15 cellular contexts compared by ENCODE assay signal in the genomic region with DNA sequence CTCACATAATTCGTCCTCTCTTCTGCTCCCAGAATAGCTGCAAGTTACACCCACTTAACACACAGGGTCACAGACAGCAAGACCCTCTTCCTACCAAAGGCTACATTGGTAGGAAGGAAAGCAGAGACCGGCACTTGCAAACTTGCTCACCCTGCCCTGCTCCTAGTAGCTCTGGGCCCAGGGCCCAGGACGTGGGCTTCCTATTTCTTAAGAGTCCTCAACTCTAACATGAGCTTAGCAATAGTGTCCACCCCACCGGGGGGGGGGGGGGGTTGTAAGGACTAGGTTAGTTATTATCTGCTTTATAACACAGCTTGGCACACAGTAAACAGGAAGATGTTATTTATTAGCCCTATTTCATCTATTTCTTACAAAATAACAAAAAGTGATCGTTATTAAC.
DNase-seq lines count a peak whose midpoint lies in the region; ATAC-seq and TF ChIP-seq lines count a peak whose summit lies in the region.
"Had no signal": no experiment of that assay in that cellular context is flagged by ENCODE, and none has a peak within 500 bp of the region (broad histone marks: within the 10 kb centered on the region; RNA-seq: fewer than 3 reads in every experiment).

No MANE protein-coding gene starts in this region.

- H3K9me3 ChIP-seq in T-helper 17 cell (ENCODE audit: control insufficient read depth, low read length, poor library complexity, severe bottlenecking) (no peaks in the 10 kb centered on the region), psoas muscle (no peaks in the 10 kb centered on the region)
- H3K9me3 ChIP-seq: MG63 had no signal

- H3K4me1 Mint-ChIP-seq in T-helper 17 cell (peaks cover 3% of the 10 kb centered on the region), glutamatergic neuron (ENCODE audit: low read depth, unreplicated experiment) (peaks cover 62% of the 10 kb centered on the region)

- peak; percentile 7 to 8 for DNase-seq in AML-193 (lab: John Stamatoyannopoulos, UW)
- DNase-seq in T-helper 17 cell = no peak
- no peak for DNase-seq in glutamatergic neuron
- no peak for DNase-seq in psoas muscle
- DNase-seq in HEK293T (ENCODE audit: extremely low spot score) = no peak
- DNase-seq in NCI-H510A treated with DMSO at 0.1 percent for 48 hours (lab: John Stamatoyannopoulos, UW) = no peak
- DNase-seq: CD8-positive, alpha-beta T cell; MG63; NCI-H1105; NCI-H187; NCI-H446; NCI-H748 treated with DMSO at 0.1 percent for 48 hours had no signal

- peaks cover 9% of the 10 kb centered on the region for H3K9me3 Mint-ChIP-seq in glutamatergic neuron (ENCODE audit: unreplicated experiment)
- H3K9me3 Mint-ChIP-seq: CD8-positive, alpha-beta T cell had no signal

- H3K4me3 Mint-ChIP-seq in T-helper 17 cell (no peak overlapping the region), glutamatergic neuron (ENCODE audit: unreplicated experiment) (peak overlapping the region; percentile 26)
- H3K4me3 Mint-ChIP-seq: CD8-positive, alpha-beta T cell had no signal

- H3K27ac Mint-ChIP-seq in T-helper 17 cell (peak overlapping the region; percentile 32), glutamatergic neuron (ENCODE audit: unreplicated experiment) (no peak overlapping the region)
- H3K27ac Mint-ChIP-seq: CD8-positive, alpha-beta T cell had no signal

- CTCF ChIA-PET in HEK293T (lab: Yijun Ruan, JAX) = no interaction called here

- H3K27me3 ChIP-seq in psoas muscle (ENCODE audit: insufficient read depth in 3 of 3, low read length in 2 of 3) = no peaks in the 10 kb centered on the region
- H3K27me3 ChIP-seq: MG63 had no signal

- H3K36me3 Mint-ChIP-seq in T-helper 17 cell (ENCODE audit: low read depth) (no peaks in the 10 kb centered on the region), glutamatergic neuron (ENCODE audit: unreplicated experiment) (peaks cover 16% of the 10 kb centered on the region)

- no peak for ATAC-seq in T-helper 17 cell
- ATAC-seq in psoas muscle = no peak
- no peak for ATAC-seq in GM21576 (IDR thresholded peaks at IDR 0.05; ENCODE audit: unreplicated experiment)
- ATAC-seq in GM18907 (IDR thresholded peaks at IDR 0.05; ENCODE audit: unreplicated experiment) = no peak
- ATAC-seq: CD8-positive, alpha-beta T cell had no signal

- TF ChIP-seq CTCF in glutamatergic neuron (IDR thresholded peaks at IDR 0.05; ENCODE audit: partially characterized antibody, unreplicated experiment) = no peak
- TF ChIP-seq CTCF in psoas muscle (IDR thresholded peaks at IDR 0.05) = no peak

- H3K27me3 Mint-ChIP-seq in T-helper 17 cell = peaks cover 33% of the 10 kb centered on the region
- peaks cover 14% of the 10 kb centered on the region for H3K27me3 Mint-ChIP-seq in glutamatergic neuron (ENCODE audit: unreplicated experiment)

- intact Hi-C loops in psoas muscle (cut with DNase I) = loop anchor here (2.0 to 5.0 kb wide), 4 partner anchors 34 to 209 kb away; no protein-coding TSS in a partner anchor

- H3K27ac ChIP-seq in psoas muscle = peak overlapping the region; percentile 81
- H3K27ac ChIP-seq: KMS-11 had no signal

- H3K4me3 ChIP-seq in psoas muscle = no peak overlapping the region
- H3K4me3 ChIP-seq: MG63 had no signal

- POLR2A ChIA-PET in HEK293T (lab: Yijun Ruan, JAX) = no interaction called here

- H3K4me1 ChIP-seq in psoas muscle = peaks cover 68% of the 10 kb centered on the region

- peaks cover 2 to 23% of the 10 kb centered on the region in 2 donors for H3K36me3 ChIP-seq in psoas muscle (ENCODE audit: insufficient read depth in 1 of 2, low read depth in 1 of 2)

- WGBS in psoas muscle, 3 donors = 58 to 72% (median 60%) methylated on average over 5 of the region's 5 CpGs

TF ChIP-seq in HEK293T, 16 proteins besides CTCF, POLR2A, EP300 and RAD21:
- no peak for TF ChIP-seq FOXK2 (IDR thresholded peaks at IDR 0.05)
- no peak for TF ChIP-seq ELF4 (IDR thresholded peaks at IDR 0.05)
- no peak for TF ChIP-seq PKNOX1 (IDR thresholded peaks at IDR 0.05)
- no peak for TF ChIP-seq BHLHE40 (IDR thresholded peaks at IDR 0.05; ENCODE audit: borderline replicate concordance)
- no peak for TF ChIP-seq SUZ12 (IDR thresholded peaks at IDR 0.05)
- no peak for TF ChIP-seq FOXM1 (IDR thresholded peaks at IDR 0.05; ENCODE audit: borderline replicate concordance)
- no peak for TF ChIP-seq ARNT (IDR thresholded peaks at IDR 0.05)
- no peak for TF ChIP-seq CTBP1 (IDR thresholded peaks at IDR 0.05; ENCODE audit: borderline replicate concordance)
- no peak for TF ChIP-seq HDGF (IDR thresholded peaks at IDR 0.05; ENCODE audit: borderline replicate concordance)
- TF ChIP-seq L3MBTL2 (conservative IDR thresholded peaks at IDR 0.05) = no peak
- no peak for TF ChIP-seq NFRKB (IDR thresholded peaks at IDR 0.05)
- TF ChIP-seq SP1 (IDR thresholded peaks at IDR 0.05) = no peak

Comparison
In these comparisons a context has a peak if more than half of its experiments do, and no peak if none do; other contexts are left out.
1. DNase-seq: peak in AML-193 (2 of 2); none in T-helper 17 cell (0 of 3), glutamatergic neuron (single experiment), psoas muscle (0 of 2), HEK293T (single experiment) and NCI-H510A treated with DMSO at 0.1 percent for 48 hours (single experiment).